In the genomic region with DNA sequence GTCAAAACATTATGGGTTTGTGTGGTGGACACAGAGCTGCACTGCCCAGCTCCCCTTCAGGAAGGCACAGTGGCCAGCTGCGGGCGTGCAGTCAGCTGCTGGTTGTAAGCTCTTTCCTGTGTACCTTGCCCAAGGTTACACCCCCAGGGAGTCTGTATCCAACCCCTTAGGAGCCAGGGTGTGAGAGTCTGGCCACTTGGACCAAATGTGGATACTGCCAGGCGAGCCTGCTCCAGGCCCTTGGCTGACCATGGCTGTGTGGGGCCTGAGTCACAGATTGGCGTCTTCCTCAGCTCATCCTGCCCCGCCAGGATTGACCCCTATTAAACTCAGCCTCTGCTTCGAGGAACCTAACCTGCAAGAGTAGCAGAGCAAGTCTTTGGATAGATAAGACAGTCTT, we compare ENCODE assay signal across 17 cellular contexts. TPM values are rescaled to one million over a fixed set of nuclear protein-coding genes. Genes with fewer than 3 reads are reported as not detected.
DNase-seq lines count a peak whose midpoint lies in the region; ATAC-seq and TF ChIP-seq lines count a peak whose summit lies in the region.
"Had no signal": no experiment of that assay in that cellular context is flagged by ENCODE, and none has a peak within 500 bp of the region (broad histone marks: within the 10 kb centered on the region; RNA-seq: fewer than 3 reads in every experiment).

No MANE protein-coding gene starts in this region.

- H3K4me3 ChIP-seq in RWPE2 (ENCODE audit: severe bottlenecking) = no peak overlapping the region
- H3K4me3 ChIP-seq in fibroblast of the aortic adventitia (ENCODE audit: low read depth, low read length) = no peak overlapping the region
- H3K4me3 ChIP-seq: ascending aorta, dorsolateral prefrontal cortex, stomach had no signal

- H3K36me3 ChIP-seq in RWPE2 (ENCODE audit: low read depth) = no peaks in the 10 kb centered on the region
- H3K36me3 ChIP-seq: ascending aorta, BE2C, stomach had no signal

- ATAC-seq in RWPE2 (ENCODE audit: low read depth) = peak; percentile 50
- ATAC-seq: activated CD8-positive, alpha-beta T cell treated with anti-CD3 and anti-CD28 coated beads for 36 hours had no signal

- H3K9me3 ChIP-seq in RWPE2 (ENCODE audit: severe bottlenecking) = no peaks in the 10 kb centered on the region
- H3K9me3 ChIP-seq: ascending aorta, BE2C had no signal

- TF ChIP-seq CTCF in RWPE2 (IDR thresholded peaks at IDR 0.05; ENCODE audit: poor library complexity, severe bottlenecking) (no peak), fibroblast of the aortic adventitia (IDR thresholded peaks at IDR 0.05; ENCODE audit: insufficient read depth, low read length) (no peak), GM20000 (IDR thresholded peaks at IDR 0.05; ENCODE audit: extremely low read depth, missing control alignments) (no peak)

- H3K4me1 ChIP-seq in RWPE2 (ENCODE audit: insufficient read depth, poor library complexity, severe bottlenecking) = peaks cover 7% of the 10 kb centered on the region
- H3K4me1 ChIP-seq: BE2C, stomach had no signal

- no peaks in the 10 kb centered on the region for H3K27me3 ChIP-seq in RWPE2 (ENCODE audit: insufficient read depth, poor library complexity, severe bottlenecking)
- H3K27me3 ChIP-seq: ascending aorta, BE2C, dorsolateral prefrontal cortex, stomach had no signal

- peak overlapping the region; percentile 49 for H3K27ac ChIP-seq in RWPE2 (ENCODE audit: poor library complexity, severe bottlenecking)
- H3K27ac ChIP-seq: ascending aorta, stomach had no signal

- peak; percentile 84 for DNase-seq in EL
- no peak for DNase-seq in RWPE2 (ENCODE audit: low spot score)
- peak; percentile 38 for DNase-seq in fibroblast of the aortic adventitia (ENCODE audit: low read depth)
- peak; percentile 19 for DNase-seq in renal cortical epithelial cell (ENCODE audit: low read depth)
- no peak for DNase-seq in stimulated activated naive CD4-positive, alpha-beta T cell treated with Interleukin-2 at 50 U/mL for 16 hours (lab: John Stamatoyannopoulos, UW)
- DNase-seq in NCI-H1092 treated with DMSO at 0.1 percent for 48 hours (lab: John Stamatoyannopoulos, UW) = no peak
- no peak for DNase-seq in GM20000 (ENCODE audit: low spot score)
- DNase-seq in hepatic stellate cell (ENCODE audit: low spot score) = no peak
- DNase-seq: activated CD8-positive, alpha-beta T cell treated with anti-CD3 and anti-CD28 coated beads for 36 hours; BE2C; DMS153; mesendoderm; NCI-H2107; NK-92 treated with Interleukin-12 subunit alpha and Interleukin-12 subunit beta, amount 100 ng/mL, for 24 hours; stomach had no signal

RNA-seq across cellular contexts. Expression of gene ABHD5, which starts 56.9 kb away (rescaled TPM):
- total RNA-seq in fibroblast of the aortic adventitia (ENCODE audit: low replicate concordance) (15.5 and 27.4 TPM in 2 replicates), renal cortical epithelial cell (34.6 and 39.9 TPM in 2 replicates)

Comparison
In these comparisons a context has a peak if more than half of its experiments do, and no peak if none do; other contexts are left out.
1. DNase-seq: peak in EL (single experiment), fibroblast of the aortic adventitia (single experiment) and renal cortical epithelial cell (single experiment); none in RWPE2 (single experiment), stimulated activated naive CD4-positive, alpha-beta T cell treated with Interleukin-2 at 50 U/mL for 16 hours (single experiment), NCI-H1092 treated with DMSO at 0.1 percent for 48 hours (single experiment), GM20000 (single experiment) and hepatic stellate cell (single experiment).